In the genomic region with DNA sequence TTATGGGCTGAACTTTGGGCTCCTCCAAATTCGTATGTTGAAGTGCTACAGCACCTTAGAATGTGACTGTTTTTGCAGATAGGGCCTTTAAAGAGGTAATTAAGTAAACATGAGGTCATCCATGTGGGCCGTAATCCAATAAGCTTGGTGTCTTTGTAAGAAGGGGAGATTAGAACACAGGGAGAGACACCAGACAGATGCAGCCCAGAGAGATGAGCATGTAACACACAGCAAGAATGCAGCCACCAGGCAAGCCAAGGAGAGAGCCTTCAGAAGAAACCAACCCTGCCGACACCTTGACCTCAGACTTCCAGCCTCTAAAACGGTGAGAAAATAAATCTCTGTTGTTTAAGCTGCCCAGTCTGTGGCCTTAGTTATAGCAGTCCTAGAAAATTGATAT, we compare ENCODE assay signal across 1 cellular context.
TF ChIP-seq lines count a peak whose summit lies in the region.

No MANE protein-coding gene starts in this region.

TF ChIP-seq in HEK293, 187 proteins besides CTCF, POLR2A, EP300 and RAD21 (continued from another document):
- TF ChIP-seq ZNF548 (tag by site-specific recombination; IDR thresholded peaks at IDR 0.05) (peak; percentile 95), REPIN1 (tag by site-specific recombination; IDR thresholded peaks at IDR 0.05; ENCODE audit: low read depth) (no peak), HOXC10 (CRISPR knock-in tag; IDR thresholded peaks at IDR 0.05) (no peak), ZSCAN30 (tag by site-specific recombination; IDR thresholded peaks at IDR 0.05) (peak; percentile 75; the same call in 1 of the 2 replicates), ZNF580 (tag by site-specific recombination; IDR thresholded peaks at IDR 0.05) (0 out of 2 replicates have a peak, but pooled peaks have one; percentile 24)
- TF ChIP-seq, protein P1, sequence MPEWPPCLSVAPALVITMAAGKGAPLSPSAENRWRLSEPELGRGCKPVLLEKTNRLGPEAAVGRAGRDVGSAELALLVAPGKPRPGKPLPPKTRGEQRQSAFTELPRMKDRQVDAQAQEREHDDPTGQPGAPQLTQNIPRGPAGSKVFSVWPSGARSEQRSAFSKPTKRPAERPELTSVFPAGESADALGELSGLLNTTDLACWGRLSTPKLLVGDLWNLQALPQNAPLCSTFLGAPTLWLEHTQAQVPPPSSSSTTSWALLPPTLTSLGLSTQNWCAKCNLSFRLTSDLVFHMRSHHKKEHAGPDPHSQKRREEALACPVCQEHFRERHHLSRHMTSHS (tag by site-specific recombination; IDR thresholded peaks at IDR 0.05): no peak
- TF ChIP-seq, protein P2, sequence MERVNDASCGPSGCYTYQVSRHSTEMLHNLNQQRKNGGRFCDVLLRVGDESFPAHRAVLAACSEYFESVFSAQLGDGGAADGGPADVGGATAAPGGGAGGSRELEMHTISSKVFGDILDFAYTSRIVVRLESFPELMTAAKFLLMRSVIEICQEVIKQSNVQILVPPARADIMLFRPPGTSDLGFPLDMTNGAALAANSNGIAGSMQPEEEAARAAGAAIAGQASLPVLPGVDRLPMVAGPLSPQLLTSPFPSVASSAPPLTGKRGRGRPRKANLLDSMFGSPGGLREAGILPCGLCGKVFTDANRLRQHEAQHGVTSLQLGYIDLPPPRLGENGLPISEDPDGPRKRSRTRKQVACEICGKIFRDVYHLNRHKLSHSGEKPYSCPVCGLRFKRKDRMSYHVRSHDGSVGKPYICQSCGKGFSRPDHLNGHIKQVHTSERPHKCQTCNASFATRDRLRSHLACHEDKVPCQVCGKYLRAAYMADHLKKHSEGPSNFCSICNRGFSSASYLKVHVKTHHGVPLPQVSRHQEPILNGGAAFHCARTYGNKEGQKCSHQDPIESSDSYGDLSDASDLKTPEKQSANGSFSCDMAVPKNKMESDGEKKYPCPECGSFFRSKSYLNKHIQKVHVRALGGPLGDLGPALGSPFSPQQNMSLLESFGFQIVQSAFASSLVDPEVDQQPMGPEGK (tag by site-specific recombination; IDR thresholded peaks at IDR 0.05): peak; percentile 25; the same call in 1 of the 2 replicates
- TF ChIP-seq, protein P3, sequence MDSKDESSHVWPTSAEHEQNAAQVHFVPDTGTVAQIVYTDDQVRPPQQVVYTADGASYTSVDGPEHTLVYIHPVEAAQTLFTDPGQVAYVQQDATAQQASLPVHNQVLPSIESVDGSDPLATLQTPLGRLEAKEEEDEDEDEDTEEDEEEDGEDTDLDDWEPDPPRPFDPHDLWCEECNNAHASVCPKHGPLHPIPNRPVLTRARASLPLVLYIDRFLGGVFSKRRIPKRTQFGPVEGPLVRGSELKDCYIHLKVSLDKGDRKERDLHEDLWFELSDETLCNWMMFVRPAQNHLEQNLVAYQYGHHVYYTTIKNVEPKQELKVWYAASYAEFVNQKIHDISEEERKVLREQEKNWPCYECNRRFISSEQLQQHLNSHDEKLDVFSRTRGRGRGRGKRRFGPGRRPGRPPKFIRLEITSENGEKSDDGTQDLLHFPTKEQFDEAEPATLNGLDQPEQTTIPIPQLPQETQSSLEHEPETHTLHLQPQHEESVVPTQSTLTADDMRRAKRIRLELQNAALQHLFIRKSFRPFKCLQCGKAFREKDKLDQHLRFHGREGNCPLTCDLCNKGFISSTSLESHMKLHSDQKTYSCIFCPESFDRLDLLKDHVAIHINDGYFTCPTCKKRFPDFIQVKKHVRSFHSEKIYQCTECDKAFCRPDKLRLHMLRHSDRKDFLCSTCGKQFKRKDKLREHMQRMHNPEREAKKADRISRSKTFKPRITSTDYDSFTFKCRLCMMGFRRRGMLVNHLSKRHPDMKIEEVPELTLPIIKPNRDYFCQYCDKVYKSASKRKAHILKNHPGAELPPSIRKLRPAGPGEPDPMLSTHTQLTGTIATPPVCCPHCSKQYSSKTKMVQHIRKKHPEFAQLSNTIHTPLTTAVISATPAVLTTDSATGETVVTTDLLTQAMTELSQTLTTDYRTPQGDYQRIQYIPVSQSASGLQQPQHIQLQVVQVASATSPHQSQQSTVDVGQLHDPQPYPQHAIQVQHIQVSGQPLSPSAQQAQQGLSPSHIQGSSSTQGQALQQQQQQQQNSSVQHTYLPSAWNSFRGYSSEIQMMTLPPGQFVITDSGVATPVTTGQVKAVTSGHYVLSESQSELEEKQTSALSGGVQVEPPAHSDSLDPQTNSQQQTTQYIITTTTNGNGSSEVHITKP (tag by site-specific recombination; IDR thresholded peaks at IDR 0.05): peak; percentile 61; the same call in 1 of the 2 replicates
TF ChIP-seq in HEK293: peak in this region for 14.
